In genomic region chr19:2242811-2243210, GRCh38 we compare ENCODE assay signal across 32 cellular contexts. TPM values are rescaled to one million over a fixed set of nuclear protein-coding genes. Genes with fewer than 3 reads are reported as not detected.
DNase-seq lines count a peak whose midpoint lies in the region; ATAC-seq, FAIRE-seq and TF ChIP-seq lines count a peak whose summit lies in the region.
"Had no signal": no experiment of that assay in that cellular context is flagged by ENCODE, and none has a peak within 500 bp of the region (broad histone marks: within the 10 kb centered on the region; RNA-seq: fewer than 3 reads in every experiment).

No MANE protein-coding gene starts in this region.

- DNase-seq in HepG2 (ENCODE audit: low spot score): no peak
- no peak for DNase-seq in right lobe of liver
- DNase-seq in naive thymus-derived CD8-positive, alpha-beta T cell: no peak
- no peak for DNase-seq in stimulated activated CD8-positive, alpha-beta memory T cell treated with anti-CD3 and anti-CD28 coated beads, Interleukin-4, amount 100 ng/mL, for 48 hours
- DNase-seq in DMS 273 treated with DMSO at 0.1 percent for 48 hours (lab: John Stamatoyannopoulos, UW): no peak
- DNase-seq in OCI-M2 (lab: John Stamatoyannopoulos, UW; ENCODE audit: unreplicated experiment): no peak
- DNase-seq: activated CD4-positive, alpha-beta T cell treated with anti-CD3 and anti-CD28 coated beads, Interleukin-2, amount 10 ng/mL, durations not matched to agents 7 days and 5 days; activated CD8-positive, alpha-beta memory T cell treated with anti-CD3 and anti-CD28 coated beads, Interleukin-2, amount 10 ng/mL, durations not matched to agents 7 days and 5 days; activated effector memory CD4-positive, alpha-beta T cell treated with Interleukin-2 at 50 U/mL for 16 hours; GF-D8; Karpas-422; naive B cell; NCI-H1048; NCI-H187; NCI-H82; PC-9; SIG-M5; stimulated activated CD4-positive, alpha-beta T cell treated with anti-CD3 and anti-CD28 coated beads, Interleukin-15, amount 100 ng/mL, for 24 hours; T-helper 1 cell; upper lobe of right lung had no signal

- in situ Hi-C loops in HepG2 (cut with HindIII; ENCODE audit: extremely low pct_ligation_motif_present, low pct_unique_long_range_greater_than_20kb): no loop called here

- peaks cover 92% of the 10 kb centered on the region for H3K36me3 Mint-ChIP-seq in activated T-helper 17 cell treated with anti-CD3 and anti-CD28 coated beads, Interleukin-2, amount 50 U/mL, for 72 hours (ENCODE audit: low read depth)
- H3K36me3 Mint-ChIP-seq in naive thymus-derived CD8-positive, alpha-beta T cell: peaks cover 0 to 49% (median 11%) of the 10 kb centered on the region in 3 donors

- TF ChIP-seq CTCF in HepG2 (CRISPR knock-in tag; IDR thresholded peaks at IDR 0.05): no peak
- no peak for TF ChIP-seq CTCF in right lobe of liver (IDR thresholded peaks at IDR 0.05)

- no peaks in the 10 kb centered on the region for H3K27me3 ChIP-seq in HepG2 (ENCODE audit: control insufficient read depth in 1 of 2, insufficient read depth in 2 of 2, low read length in 2 of 2)
- no peaks in the 10 kb centered on the region for H3K27me3 ChIP-seq in right lobe of liver
- H3K27me3 ChIP-seq: breast epithelium, pancreas, upper lobe of right lung had no signal

- H3K9ac ChIP-seq in HepG2 (ENCODE audit: insufficient read depth, low read depth, low read length): peak overlapping the region; percentile 18

- no peak overlapping the region for H2AFZ ChIP-seq in HepG2 (ENCODE audit: low read length)
- H2AFZ ChIP-seq: PC-9 had no signal

- H3K36me3 ChIP-seq in HepG2 (replicated peaks in 1 of 2; ENCODE audit: control insufficient read depth in 1 of 2, insufficient read depth in 2 of 2, low read length in 2 of 2): peaks cover 25 to 50% of the 10 kb centered on the region in 2 experiments; a peak in 4 of 5 replicates
- H3K36me3 ChIP-seq in right lobe of liver: peaks cover 12 to 39% (median 27%) of the 10 kb centered on the region in 4 donors

- no peaks in the 10 kb centered on the region for H3K9me3 Mint-ChIP-seq in activated T-helper 17 cell treated with anti-CD3 and anti-CD28 coated beads, Interleukin-2, amount 50 U/mL, for 72 hours
- H3K9me3 Mint-ChIP-seq in naive thymus-derived CD8-positive, alpha-beta T cell: no peaks in the 10 kb centered on the region
- H3K9me3 Mint-ChIP-seq: activated CD4-positive, alpha-beta T cell treated with anti-CD3 and anti-CD28 coated beads, Interleukin-2, amount 10 ng/mL, durations not matched to agents 7 days and 5 days; CD14-positive monocyte; naive B cell had no signal

- H3K4me3 ChIP-seq in HepG2 (replicated peaks in 1 of 3; ENCODE audit: insufficient read depth in 1 of 3, low read depth in 2 of 3, low read length in 3 of 3): no peak overlapping the region
- H3K4me3 ChIP-seq in right lobe of liver: no peak overlapping the region
- H3K4me3 ChIP-seq: breast epithelium, coronary artery, pancreas, PC-9, upper lobe of right lung had no signal

- TF ChIP-seq POLR2A in HepG2 (IDR thresholded peaks at IDR 0.05; ENCODE audit: insufficient read depth in 1 of 2, low read depth in 2 of 2, low read length in 2 of 2): no peak
- TF ChIP-seq POLR2A in right lobe of liver (IDR thresholded peaks at IDR 0.05): no peak

- intact Hi-C loops in HepG2 (cut with micrococcal nuclease; ENCODE audit: unreplicated experiment) (no loop called here), right lobe of liver (cut with DNase I) (no loop called here)

- peak overlapping the region; percentile 98; the same call in 1 of the 2 replicates for H3K4me2 ChIP-seq in HepG2 (ENCODE audit: low read depth, low read length)
- H3K4me2 ChIP-seq: PC-9 had no signal

- no peak for FAIRE-seq in HepG2 (lab: Jason Lieb, UNC)
- FAIRE-seq: pancreas had no signal

- ATAC-seq in HepG2 (no peak), right lobe of liver (no peak), HG03135 (IDR thresholded peaks at IDR 0.05; ENCODE audit: unreplicated experiment) (no peak)
- ATAC-seq in activated T-helper 17 cell treated with anti-CD3 and anti-CD28 coated beads, Interleukin-2, amount 50 U/mL, for 72 hours (replicated peaks): no peak
- ATAC-seq in naive thymus-derived CD8-positive, alpha-beta T cell: no peak
- ATAC-seq: activated CD8-positive, alpha-beta memory T cell treated with anti-CD3 and anti-CD28 coated beads, Interleukin-2, amount 10 ng/mL, durations not matched to agents 7 days and 5 days; pancreas; sciatic nerve; upper lobe of right lung had no signal

- peak overlapping the region; percentile 58 for H3K27ac ChIP-seq in HepG2 (ENCODE audit: extremely low read length, insufficient read depth, low read length)
- no peak overlapping the region for H3K27ac ChIP-seq in right lobe of liver
- H3K27ac ChIP-seq: pancreas, PC-9, VCaP had no signal

- no peaks in the 10 kb centered on the region for H3K9me3 ChIP-seq in HepG2 (ENCODE audit: low read length)
- H3K9me3 ChIP-seq in right lobe of liver: no peaks in the 10 kb centered on the region
- H3K9me3 ChIP-seq: breast epithelium, pancreas, upper lobe of right lung had no signal

- peaks cover 45% of the 10 kb centered on the region for H4K20me1 ChIP-seq in HepG2 (ENCODE audit: insufficient read depth, low read length)

- TF ChIP-seq EP300 in HepG2 (IDR thresholded peaks at IDR 0.05; ENCODE audit: low read depth in 2 of 2, low read length in 2 of 2) (no peak), HepG2 (CRISPR knock-in tag; IDR thresholded peaks at IDR 0.05; ENCODE audit: borderline replicate concordance) (no peak)

- TF ChIP-seq RAD21 in HepG2 (CRISPR knock-in tag; IDR thresholded peaks at IDR 0.05): no peak

- 97% methylated on average over 9 of the region's 9 CpGs for WGBS in HepG2 (ENCODE audit: low lambda C conversion rate)
- WGBS in right lobe of liver (ENCODE audit: insufficient coverage, low coverage, low lambda C conversion rate, missing lambda C conversion rate): no CpG with 5 or more reads among the region's 9 CpGs

- H3K4me1 ChIP-seq in HepG2 (ENCODE audit: insufficient read depth, low read length) (peaks cover 64% of the 10 kb centered on the region), right lobe of liver (peaks cover 0 to 42% (median 14%) of the 10 kb centered on the region in 4 donors)

- POLR2A ChIA-PET in HepG2 (lab: Yijun Ruan, JAX): interaction anchor here (1.1 to 1.5 kb wide), 2 partner anchors 10 to 24 kb away, joined by 3 to 9 read pairs; no protein-coding TSS in a partner anchor
- POLR2A ChIA-PET in naive thymus-derived CD8-positive, alpha-beta T cell (lab: Charles Lee): interaction anchor here (0.5 to 8.1 kb wide), 7 partner anchors 9 to 30 kb away, joined by 3 to 147 read pairs (median 5); partner anchors contain the start of genes AMH and JSRP1

- H3K27me3 Mint-ChIP-seq in activated T-helper 17 cell treated with anti-CD3 and anti-CD28 coated beads, Interleukin-2, amount 50 U/mL, for 72 hours: no peaks in the 10 kb centered on the region
- no peaks in the 10 kb centered on the region for H3K27me3 Mint-ChIP-seq in naive thymus-derived CD8-positive, alpha-beta T cell
- H3K27me3 Mint-ChIP-seq: activated CD4-positive, alpha-beta T cell treated with anti-CD3 and anti-CD28 coated beads, Interleukin-2, amount 10 ng/mL, durations not matched to agents 7 days and 5 days; activated CD8-positive, alpha-beta memory T cell treated with anti-CD3 and anti-CD28 coated beads, Interleukin-2, amount 10 ng/mL, durations not matched to agents 7 days and 5 days; naive B cell had no signal

- H3K4me3 Mint-ChIP-seq in activated T-helper 17 cell treated with anti-CD3 and anti-CD28 coated beads, Interleukin-2, amount 50 U/mL, for 72 hours: no peak overlapping the region
- H3K4me3 Mint-ChIP-seq in naive thymus-derived CD8-positive, alpha-beta T cell: peak overlapping the region in 8 of 10 donors; percentile 4 to 71 (median 36)
- H3K4me3 Mint-ChIP-seq: activated CD4-positive, alpha-beta T cell treated with anti-CD3 and anti-CD28 coated beads, Interleukin-2, amount 10 ng/mL, durations not matched to agents 7 days and 5 days; activated CD8-positive, alpha-beta memory T cell treated with anti-CD3 and anti-CD28 coated beads, Interleukin-2, amount 10 ng/mL, durations not matched to agents 7 days and 5 days; CD14-positive monocyte had no signal

- CTCF ChIA-PET in HepG2 (lab: Yijun Ruan, JAX; ENCODE audit: low intra/inter-chr PET ratio, low total read pairs): interaction anchor here (1.4 kb wide), 1 partner anchor 73 kb away, joined by 5 read pairs; no protein-coding TSS in a partner anchor

- H3K4me1 Mint-ChIP-seq in activated T-helper 17 cell treated with anti-CD3 and anti-CD28 coated beads, Interleukin-2, amount 50 U/mL, for 72 hours: peaks cover 37% of the 10 kb centered on the region
- H3K4me1 Mint-ChIP-seq in naive thymus-derived CD8-positive, alpha-beta T cell: peaks cover 32 to 52% (median 50%) of the 10 kb centered on the region in 4 donors

- H3K79me2 ChIP-seq in HepG2 (ENCODE audit: insufficient read depth, low read length): peaks cover 60% of the 10 kb centered on the region

- peak overlapping the region; percentile 48 for H3K27ac Mint-ChIP-seq in activated T-helper 17 cell treated with anti-CD3 and anti-CD28 coated beads, Interleukin-2, amount 50 U/mL, for 72 hours
- peak overlapping the region in 6 of 10 donors; percentile 25 to 62 (median 54) for H3K27ac Mint-ChIP-seq in naive thymus-derived CD8-positive, alpha-beta T cell
- H3K27ac Mint-ChIP-seq: activated CD8-positive, alpha-beta memory T cell treated with anti-CD3 and anti-CD28 coated beads, Interleukin-2, amount 10 ng/mL, durations not matched to agents 7 days and 5 days had no signal

- no TSS peak for BruUV-seq in HepG2 (replicated peaks; lab: Mats Ljungman, UMichigan)

RNA-seq across cellular contexts. Expression of gene SF3A2, which starts 6.2 kb away (rescaled TPM):
- 8.8 and 10.1 TPM in 2 replicates for total RNA-seq in HepG2 (2016; rRNA removed; fragmentation: Illumina TruSeq; extraction: Trizol)
- total RNA-seq in HepG2 (2016; cell fraction: cytosol; rRNA removed; fragmentation: Illumina TruSeq; extraction: Trizol; ENCODE audit: low read depth): 11.7 and 13.9 TPM in 2 replicates
- total RNA-seq in HepG2 (2016; cell fraction: insoluble cytoplasmic fraction; rRNA removed; fragmentation: Illumina TruSeq; extraction: Trizol): 8.6 and 13.2 TPM in 2 replicates
- 13.1 and 15.2 TPM in 2 replicates for total RNA-seq in HepG2 (2016; cell fraction: membrane; rRNA removed; fragmentation: Illumina TruSeq; extraction: Trizol)
- total RNA-seq in HepG2 (2016; cell fraction: nucleus; rRNA removed; fragmentation: Illumina TruSeq; extraction: Trizol): 16.1 and 17.8 TPM in 2 replicates
- 7.9 and 8.6 TPM in 2 replicates for polyA plus RNA-seq in HepG2 (2011; rRNA removed)
- 6.1 and 7.3 TPM in 2 replicates for polyA plus RNA-seq in HepG2 (2011; cell fraction: cytosol; rRNA removed)
- polyA plus RNA-seq in HepG2 (2011; cell fraction: nucleus; rRNA removed): 34.7 and 47.7 TPM in 2 replicates
- polyA plus RNA-seq in HepG2 (2012): 34.0 and 34.2 TPM in 2 replicates
- 12.1 and 13.8 TPM in 2 replicates for polyA plus RNA-seq in HepG2 (2016; cell fraction: cytosol; fragmentation: Illumina TruSeq; extraction: Trizol; ENCODE audit: low read depth)
- 18.7 and 31.5 TPM in 2 replicates for polyA plus RNA-seq in HepG2 (2016; cell fraction: insoluble cytoplasmic fraction; fragmentation: Illumina TruSeq; extraction: Trizol; ENCODE audit: low read depth)
- polyA plus RNA-seq in HepG2 (2016; cell fraction: membrane; fragmentation: Illumina TruSeq; extraction: Trizol; ENCODE audit: low read depth): 17.7 and 21.0 TPM in 2 replicates
- 46.1 and 47.0 TPM in 2 replicates for polyA plus RNA-seq in HepG2 (2016; cell fraction: nucleus; fragmentation: Illumina TruSeq; extraction: Trizol; ENCODE audit: insufficient read depth, low read depth)
- polyA minus RNA-seq in HepG2 (2011; rRNA and poly(A)+ RNA removed; ENCODE audit: low replicate concordance): 20.0 and 24.2 TPM in 2 replicates
- polyA minus RNA-seq in HepG2 (2011; cell fraction: cytosol; rRNA and poly(A)+ RNA removed): 16.0 and 20.6 TPM in 2 replicates
- polyA minus RNA-seq in HepG2 (2011; cell fraction: nucleus; rRNA and poly(A)+ RNA removed): 34.1 and 34.2 TPM in 2 replicates
- total RNA-seq in right lobe of liver: 10 to 100 TPM; 14.0 to 22.1 (median 19.1) TPM
- total RNA-seq in activated T-helper 17 cell treated with anti-CD3 and anti-CD28 coated beads, Interleukin-2, amount 50 U/mL, for 72 hours: 100 to 1,000 TPM in 1 of 2 donors, 10 to 100 TPM in 1; 99.5 to 119 TPM
- total RNA-seq in naive thymus-derived CD8-positive, alpha-beta T cell: 100 to 1,000 TPM; 149 to 162 TPM
- polyA plus RNA-seq in naive thymus-derived CD8-positive, alpha-beta T cell: 10 to 100 TPM; 16.3 to 33.5 (median 26.0) TPM

RNA-seq across cellular contexts. Expression of gene AMH, which starts 6.3 kb away (rescaled TPM):
- total RNA-seq in HepG2 (2016; rRNA removed; fragmentation: Illumina TruSeq; extraction: Trizol): 0.18 TPM in 1 of 2 replicates, not detected in the other
- total RNA-seq in HepG2 (2016; cell fraction: cytosol; rRNA removed; fragmentation: Illumina TruSeq; extraction: Trizol; ENCODE audit: low read depth): not detected in 2 replicates
- total RNA-seq in HepG2 (2016; cell fraction: insoluble cytoplasmic fraction; rRNA removed; fragmentation: Illumina TruSeq; extraction: Trizol): not detected in 2 replicates
- total RNA-seq in HepG2 (2016; cell fraction: membrane; rRNA removed; fragmentation: Illumina TruSeq; extraction: Trizol): 0.09 TPM in 1 of 2 replicates, not detected in the other
- not detected in 2 replicates for total RNA-seq in HepG2 (2016; cell fraction: nucleus; rRNA removed; fragmentation: Illumina TruSeq; extraction: Trizol)
- polyA plus RNA-seq in HepG2 (2011; rRNA removed): 0.03 and 0.04 TPM in 2 replicates
- 0.05 TPM in 1 of 2 replicates, not detected in the other for polyA plus RNA-seq in HepG2 (2011; cell fraction: cytosol; rRNA removed)
- polyA plus RNA-seq in HepG2 (2011; cell fraction: nucleus; rRNA removed): 1.2 and 2.0 TPM in 2 replicates
- 0.08 TPM in 1 of 2 replicates, not detected in the other for polyA plus RNA-seq in HepG2 (2012)
- polyA plus RNA-seq in HepG2 (2016; cell fraction: cytosol; fragmentation: Illumina TruSeq; extraction: Trizol; ENCODE audit: low read depth): 0.06 TPM in 1 of 2 replicates, not detected in the other
- not detected in 2 replicates for polyA plus RNA-seq in HepG2 (2016; cell fraction: insoluble cytoplasmic fraction; fragmentation: Illumina TruSeq; extraction: Trizol; ENCODE audit: low read depth)
- polyA plus RNA-seq in HepG2 (2016; cell fraction: membrane; fragmentation: Illumina TruSeq; extraction: Trizol; ENCODE audit: low read depth): not detected in 2 replicates
- 0.51 TPM in 2 replicates for polyA plus RNA-seq in HepG2 (2016; cell fraction: nucleus; fragmentation: Illumina TruSeq; extraction: Trizol; ENCODE audit: insufficient read depth, low read depth)
- 0.48 and 1.0 TPM in 2 replicates for polyA minus RNA-seq in HepG2 (2011; rRNA and poly(A)+ RNA removed; ENCODE audit: low replicate concordance)
- not detected in 2 replicates for polyA minus RNA-seq in HepG2 (2011; cell fraction: cytosol; rRNA and poly(A)+ RNA removed)
- 0.62 TPM in 1 of 2 replicates, not detected in the other for polyA minus RNA-seq in HepG2 (2011; cell fraction: nucleus; rRNA and poly(A)+ RNA removed)
- total RNA-seq in right lobe of liver: 1 to 10 TPM in 1 of 6 experiments, under 1 TPM in 5; 0.24 to 1.2 (median 0.59) TPM
- total RNA-seq in activated T-helper 17 cell treated with anti-CD3 and anti-CD28 coated beads, Interleukin-2, amount 50 U/mL, for 72 hours: 1 to 10 TPM; 2.0 to 6.1 TPM
- total RNA-seq in naive thymus-derived CD8-positive, alpha-beta T cell: 10 to 100 TPM; 13.6 to 14.0 TPM
- polyA plus RNA-seq in naive thymus-derived CD8-positive, alpha-beta T cell: not detected
- polyA plus RNA-seq: AG04450, CD14-positive monocyte had no signal

RNA-seq across cellular contexts. Expression of gene PLEKHJ1, which starts 6.7 kb away (rescaled TPM):
- total RNA-seq in HepG2 (2016; rRNA removed; fragmentation: Illumina TruSeq; extraction: Trizol) (108 and 130 TPM in 2 replicates), right lobe of liver (10 to 100 TPM; 24.4 to 49.3 (median 28.6) TPM)
- 129 and 146 TPM in 2 replicates for total RNA-seq in HepG2 (2016; cell fraction: cytosol; rRNA removed; fragmentation: Illumina TruSeq; extraction: Trizol; ENCODE audit: low read depth)
- total RNA-seq in HepG2 (2016; cell fraction: insoluble cytoplasmic fraction; rRNA removed; fragmentation: Illumina TruSeq; extraction: Trizol): 99.2 and 143 TPM in 2 replicates
- 198 and 217 TPM in 2 replicates for total RNA-seq in HepG2 (2016; cell fraction: membrane; rRNA removed; fragmentation: Illumina TruSeq; extraction: Trizol)
- total RNA-seq in HepG2 (2016; cell fraction: nucleus; rRNA removed; fragmentation: Illumina TruSeq; extraction: Trizol): 72.7 and 85.2 TPM in 2 replicates
- 70.5 and 89.7 TPM in 2 replicates for polyA plus RNA-seq in HepG2 (2011; rRNA removed)
- 94.0 and 125 TPM in 2 replicates for polyA plus RNA-seq in HepG2 (2011; cell fraction: cytosol; rRNA removed)
- 130 and 144 TPM in 2 replicates for polyA plus RNA-seq in HepG2 (2011; cell fraction: nucleus; rRNA removed)
- polyA plus RNA-seq in HepG2 (2012): 41.8 and 57.9 TPM in 2 replicates
- 147 and 176 TPM in 2 replicates for polyA plus RNA-seq in HepG2 (2016; cell fraction: cytosol; fragmentation: Illumina TruSeq; extraction: Trizol; ENCODE audit: low read depth)
- polyA plus RNA-seq in HepG2 (2016; cell fraction: insoluble cytoplasmic fraction; fragmentation: Illumina TruSeq; extraction: Trizol; ENCODE audit: low read depth): 97.4 and 103 TPM in 2 replicates
- 170 and 175 TPM in 2 replicates for polyA plus RNA-seq in HepG2 (2016; cell fraction: membrane; fragmentation: Illumina TruSeq; extraction: Trizol; ENCODE audit: low read depth)
- 156 and 163 TPM in 2 replicates for polyA plus RNA-seq in HepG2 (2016; cell fraction: nucleus; fragmentation: Illumina TruSeq; extraction: Trizol; ENCODE audit: insufficient read depth, low read depth)
- 33.4 and 58.0 TPM in 2 replicates for polyA minus RNA-seq in HepG2 (2011; rRNA and poly(A)+ RNA removed; ENCODE audit: low replicate concordance)
- polyA minus RNA-seq in HepG2 (2011; cell fraction: cytosol; rRNA and poly(A)+ RNA removed): 18.1 and 22.7 TPM in 2 replicates
- polyA minus RNA-seq in HepG2 (2011; cell fraction: nucleus; rRNA and poly(A)+ RNA removed): 23.2 and 28.0 TPM in 2 replicates
- 10 to 100 TPM; 45.8 to 74.8 TPM for total RNA-seq in activated T-helper 17 cell treated with anti-CD3 and anti-CD28 coated beads, Interleukin-2, amount 50 U/mL, for 72 hours
- 10 to 100 TPM; 56.7 to 59.8 TPM for total RNA-seq in naive thymus-derived CD8-positive, alpha-beta T cell
- 100 to 1,000 TPM in 2 of 3 donors, 10 to 100 TPM in 1; 85.2 to 106 (median 101) TPM for polyA plus RNA-seq in naive thymus-derived CD8-positive, alpha-beta T cell

RNA-seq across cellular contexts. Expression of gene JSRP1, which starts 13.4 kb away (rescaled TPM):
- total RNA-seq in HepG2 (2016; rRNA removed; fragmentation: Illumina TruSeq; extraction: Trizol) (0.38 and 0.73 TPM in 2 replicates), right lobe of liver (under 1 TPM in 3 of 6 experiments, not detected in 3; 0.28 to 0.81 (median 0.42) TPM)
- 1.1 TPM in 2 replicates for total RNA-seq in HepG2 (2016; cell fraction: cytosol; rRNA removed; fragmentation: Illumina TruSeq; extraction: Trizol; ENCODE audit: low read depth)
- 0.54 and 0.56 TPM in 2 replicates for total RNA-seq in HepG2 (2016; cell fraction: insoluble cytoplasmic fraction; rRNA removed; fragmentation: Illumina TruSeq; extraction: Trizol)
- total RNA-seq in HepG2 (2016; cell fraction: membrane; rRNA removed; fragmentation: Illumina TruSeq; extraction: Trizol): 0.96 and 1.2 TPM in 2 replicates
- 0.40 and 0.69 TPM in 2 replicates for total RNA-seq in HepG2 (2016; cell fraction: nucleus; rRNA removed; fragmentation: Illumina TruSeq; extraction: Trizol)
- 0.16 and 0.39 TPM in 2 replicates for polyA plus RNA-seq in HepG2 (2011; rRNA removed)
- polyA plus RNA-seq in HepG2 (2011; cell fraction: cytosol; rRNA removed): 0.27 and 0.36 TPM in 2 replicates
- polyA plus RNA-seq in HepG2 (2011; cell fraction: nucleus; rRNA removed): 0.29 TPM in 1 of 2 replicates, not detected in the other
- polyA plus RNA-seq in HepG2 (2012): 0.41 and 0.44 TPM in 2 replicates
- 0.88 and 1.2 TPM in 2 replicates for polyA plus RNA-seq in HepG2 (2016; cell fraction: cytosol; fragmentation: Illumina TruSeq; extraction: Trizol; ENCODE audit: low read depth)
- polyA plus RNA-seq in HepG2 (2016; cell fraction: insoluble cytoplasmic fraction; fragmentation: Illumina TruSeq; extraction: Trizol; ENCODE audit: low read depth): 0.73 and 0.80 TPM in 2 replicates
- 0.84 and 1.0 TPM in 2 replicates for polyA plus RNA-seq in HepG2 (2016; cell fraction: membrane; fragmentation: Illumina TruSeq; extraction: Trizol; ENCODE audit: low read depth)
- polyA plus RNA-seq in HepG2 (2016; cell fraction: nucleus; fragmentation: Illumina TruSeq; extraction: Trizol; ENCODE audit: insufficient read depth, low read depth): 0.57 and 0.95 TPM in 2 replicates
- not detected in 2 replicates for polyA minus RNA-seq in HepG2 (2011; rRNA and poly(A)+ RNA removed; ENCODE audit: low replicate concordance)
- not detected in 2 replicates for polyA minus RNA-seq in HepG2 (2011; cell fraction: cytosol; rRNA and poly(A)+ RNA removed)
- not detected in 2 replicates for polyA minus RNA-seq in HepG2 (2011; cell fraction: nucleus; rRNA and poly(A)+ RNA removed)
- total RNA-seq in activated T-helper 17 cell treated with anti-CD3 and anti-CD28 coated beads, Interleukin-2, amount 50 U/mL, for 72 hours: 1 to 10 TPM in 1 of 2 donors, under 1 TPM in 1; 0.61 to 1.0 TPM
- under 1 TPM in 1 of 2 experiments, not detected in 1; 0.70 TPM for total RNA-seq in naive thymus-derived CD8-positive, alpha-beta T cell
- polyA plus RNA-seq in naive thymus-derived CD8-positive, alpha-beta T cell: 1 to 10 TPM in 1 of 3 donors, under 1 TPM in 2; 0.41 to 1.3 (median 0.59) TPM
- total RNA-seq: HT1080, mesenteric fat pad, sciatic nerve had no signal
- polyA plus RNA-seq: AG04450 had no signal

RNA-seq across cellular contexts. Expression of gene PEAK3, which starts 39.2 kb away (rescaled TPM):
- total RNA-seq in HepG2 (2016; rRNA removed; fragmentation: Illumina TruSeq; extraction: Trizol): not detected in 2 replicates
- total RNA-seq in HepG2 (2016; cell fraction: cytosol; rRNA removed; fragmentation: Illumina TruSeq; extraction: Trizol; ENCODE audit: low read depth): not detected in 2 replicates
- not detected in 2 replicates for total RNA-seq in HepG2 (2016; cell fraction: insoluble cytoplasmic fraction; rRNA removed; fragmentation: Illumina TruSeq; extraction: Trizol)
- not detected in 2 replicates for total RNA-seq in HepG2 (2016; cell fraction: membrane; rRNA removed; fragmentation: Illumina TruSeq; extraction: Trizol)
- not detected in 2 replicates for total RNA-seq in HepG2 (2016; cell fraction: nucleus; rRNA removed; fragmentation: Illumina TruSeq; extraction: Trizol)
- polyA plus RNA-seq in HepG2 (2011; rRNA removed): not detected in 2 replicates
- not detected in 2 replicates for polyA plus RNA-seq in HepG2 (2011; cell fraction: cytosol; rRNA removed)
- polyA plus RNA-seq in HepG2 (2011; cell fraction: nucleus; rRNA removed): not detected in 2 replicates
- not detected in 2 replicates for polyA plus RNA-seq in HepG2 (2012)
- polyA plus RNA-seq in HepG2 (2016; cell fraction: cytosol; fragmentation: Illumina TruSeq; extraction: Trizol; ENCODE audit: low read depth): not detected in 2 replicates
- not detected in 2 replicates for polyA plus RNA-seq in HepG2 (2016; cell fraction: insoluble cytoplasmic fraction; fragmentation: Illumina TruSeq; extraction: Trizol; ENCODE audit: low read depth)
- not detected in 2 replicates for polyA plus RNA-seq in HepG2 (2016; cell fraction: membrane; fragmentation: Illumina TruSeq; extraction: Trizol; ENCODE audit: low read depth)
- polyA plus RNA-seq in HepG2 (2016; cell fraction: nucleus; fragmentation: Illumina TruSeq; extraction: Trizol; ENCODE audit: insufficient read depth, low read depth): not detected in 2 replicates
- not detected in 2 replicates for polyA minus RNA-seq in HepG2 (2011; rRNA and poly(A)+ RNA removed; ENCODE audit: low replicate concordance)
- not detected in 2 replicates for polyA minus RNA-seq in HepG2 (2011; cell fraction: cytosol; rRNA and poly(A)+ RNA removed)
- polyA minus RNA-seq in HepG2 (2011; cell fraction: nucleus; rRNA and poly(A)+ RNA removed): not detected in 2 replicates
- total RNA-seq in right lobe of liver: under 1 TPM; 0.07 to 0.49 (median 0.36) TPM
- under 1 TPM; 0.09 to 0.32 TPM for total RNA-seq in activated T-helper 17 cell treated with anti-CD3 and anti-CD28 coated beads, Interleukin-2, amount 50 U/mL, for 72 hours
- total RNA-seq in naive thymus-derived CD8-positive, alpha-beta T cell: under 1 TPM; 0.14 to 0.23 TPM
- under 1 TPM in 1 of 3 donors, not detected in 2; 0.15 TPM for polyA plus RNA-seq in naive thymus-derived CD8-positive, alpha-beta T cell
- total RNA-seq: glomerular endothelial cell, PC-9 had no signal

Comparison
In these comparisons a context has a peak if more than half of its experiments do, and no peak if none do; other contexts are left out.
1. RNA of gene SF3A2, which starts 6.2 kb away (total RNA-seq): 149 to 162 TPM in naive thymus-derived CD8-positive, alpha-beta T cell and 99.5 to 119 TPM in activated T-helper 17 cell treated with anti-CD3 and anti-CD28 coated beads, Interleukin-2, amount 50 U/mL, for 72 hours; 14.0 to 22.1 TPM in right lobe of liver and 8.6 to 17.8 TPM in HepG2; every median in the first group is over 4 times any median in the second.